Comparison of ENCODE assay signal across 2 cellular contexts in genomic region chr6:100160913-100161312, GRCh38.
TF ChIP-seq lines count a peak whose summit lies in the region.

No MANE protein-coding gene starts in this region.

TF ChIP-seq in GM23338, 12 proteins besides CTCF, POLR2A, EP300 and RAD21 (continued from another document):
- TF ChIP-seq, protein P1, sequence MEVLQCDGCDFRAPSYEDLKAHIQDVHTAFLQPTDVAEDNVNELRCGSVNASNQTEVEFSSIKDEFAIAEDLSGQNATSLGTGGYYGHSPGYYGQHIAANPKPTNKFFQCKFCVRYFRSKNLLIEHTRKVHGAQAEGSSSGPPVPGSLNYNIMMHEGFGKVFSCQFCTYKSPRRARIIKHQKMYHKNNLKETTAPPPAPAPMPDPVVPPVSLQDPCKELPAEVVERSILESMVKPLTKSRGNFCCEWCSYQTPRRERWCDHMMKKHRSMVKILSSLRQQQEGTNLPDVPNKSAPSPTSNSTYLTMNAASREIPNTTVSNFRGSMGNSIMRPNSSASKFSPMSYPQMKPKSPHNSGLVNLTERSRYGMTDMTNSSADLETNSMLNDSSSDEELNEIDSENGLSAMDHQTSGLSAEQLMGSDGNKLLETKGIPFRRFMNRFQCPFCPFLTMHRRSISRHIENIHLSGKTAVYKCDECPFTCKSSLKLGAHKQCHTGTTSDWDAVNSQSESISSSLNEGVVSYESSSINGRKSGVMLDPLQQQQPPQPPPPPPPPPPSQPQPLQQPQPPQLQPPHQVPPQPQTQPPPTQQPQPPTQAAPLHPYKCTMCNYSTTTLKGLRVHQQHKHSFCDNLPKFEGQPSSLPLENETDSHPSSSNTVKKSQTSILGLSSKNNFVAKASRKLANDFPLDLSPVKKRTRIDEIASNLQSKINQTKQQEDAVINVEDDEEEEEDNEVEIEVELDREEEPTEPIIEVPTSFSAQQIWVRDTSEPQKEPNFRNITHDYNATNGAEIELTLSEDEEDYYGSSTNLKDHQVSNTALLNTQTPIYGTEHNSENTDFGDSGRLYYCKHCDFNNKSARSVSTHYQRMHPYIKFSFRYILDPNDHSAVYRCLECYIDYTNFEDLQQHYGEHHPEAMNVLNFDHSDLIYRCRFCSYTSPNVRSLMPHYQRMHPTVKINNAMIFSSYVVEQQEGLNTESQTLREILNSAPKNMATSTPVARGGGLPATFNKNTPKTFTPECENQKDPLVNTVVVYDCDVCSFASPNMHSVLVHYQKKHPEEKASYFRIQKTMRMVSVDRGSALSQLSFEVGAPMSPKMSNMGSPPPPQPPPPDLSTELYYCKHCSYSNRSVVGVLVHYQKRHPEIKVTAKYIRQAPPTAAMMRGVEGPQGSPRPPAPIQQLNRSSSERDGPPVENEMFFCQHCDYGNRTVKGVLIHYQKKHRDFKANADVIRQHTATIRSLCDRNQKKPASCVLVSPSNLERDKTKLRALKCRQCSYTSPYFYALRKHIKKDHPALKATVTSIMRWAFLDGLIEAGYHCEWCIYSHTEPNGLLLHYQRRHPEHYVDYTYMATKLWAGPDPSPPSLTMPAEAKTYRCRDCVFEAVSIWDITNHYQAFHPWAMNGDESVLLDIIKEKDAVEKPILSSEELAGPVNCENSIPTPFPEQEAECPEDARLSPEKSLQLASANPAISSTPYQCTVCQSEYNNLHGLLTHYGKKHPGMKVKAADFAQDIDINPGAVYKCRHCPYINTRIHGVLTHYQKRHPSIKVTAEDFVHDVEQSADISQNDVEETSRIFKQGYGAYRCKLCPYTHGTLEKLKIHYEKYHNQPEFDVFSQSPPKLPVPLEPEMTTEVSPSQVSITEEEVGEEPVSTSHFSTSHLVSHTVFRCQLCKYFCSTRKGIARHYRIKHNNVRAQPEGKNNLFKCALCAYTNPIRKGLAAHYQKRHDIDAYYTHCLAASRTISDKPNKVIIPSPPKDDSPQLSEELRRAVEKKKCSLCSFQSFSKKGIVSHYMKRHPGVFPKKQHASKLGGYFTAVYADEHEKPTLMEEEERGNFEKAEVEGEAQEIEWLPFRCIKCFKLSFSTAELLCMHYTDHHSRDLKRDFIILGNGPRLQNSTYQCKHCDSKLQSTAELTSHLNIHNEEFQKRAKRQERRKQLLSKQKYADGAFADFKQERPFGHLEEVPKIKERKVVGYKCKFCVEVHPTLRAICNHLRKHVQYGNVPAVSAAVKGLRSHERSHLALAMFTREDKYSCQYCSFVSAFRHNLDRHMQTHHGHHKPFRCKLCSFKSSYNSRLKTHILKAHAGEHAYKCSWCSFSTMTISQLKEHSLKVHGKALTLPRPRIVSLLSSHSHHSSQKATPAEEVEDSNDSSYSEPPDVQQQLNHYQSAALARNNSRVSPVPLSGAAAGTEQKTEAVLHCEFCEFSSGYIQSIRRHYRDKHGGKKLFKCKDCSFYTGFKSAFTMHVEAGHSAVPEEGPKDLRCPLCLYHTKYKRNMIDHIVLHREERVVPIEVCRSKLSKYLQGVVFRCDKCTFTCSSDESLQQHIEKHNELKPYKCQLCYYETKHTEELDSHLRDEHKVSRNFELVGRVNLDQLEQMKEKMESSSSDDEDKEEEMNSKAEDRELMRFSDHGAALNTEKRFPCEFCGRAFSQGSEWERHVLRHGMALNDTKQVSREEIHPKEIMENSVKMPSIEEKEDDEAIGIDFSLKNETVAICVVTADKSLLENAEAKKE (CRISPR knock-in tag; IDR thresholded peaks at IDR 0.05), result 0 out of 2 replicates have a peak, but pooled peaks have one; percentile 16
- no peak for TF ChIP-seq ZNF114 (CRISPR knock-in tag; IDR thresholded peaks at IDR 0.05)

TF ChIP-seq in K562, 482 proteins besides CTCF, POLR2A, EP300 and RAD21 (continued from another document):
- no peak for TF ChIP-seq PHTF2 (CRISPR knock-in tag; IDR thresholded peaks at IDR 0.05)
